In the genomic region with DNA sequence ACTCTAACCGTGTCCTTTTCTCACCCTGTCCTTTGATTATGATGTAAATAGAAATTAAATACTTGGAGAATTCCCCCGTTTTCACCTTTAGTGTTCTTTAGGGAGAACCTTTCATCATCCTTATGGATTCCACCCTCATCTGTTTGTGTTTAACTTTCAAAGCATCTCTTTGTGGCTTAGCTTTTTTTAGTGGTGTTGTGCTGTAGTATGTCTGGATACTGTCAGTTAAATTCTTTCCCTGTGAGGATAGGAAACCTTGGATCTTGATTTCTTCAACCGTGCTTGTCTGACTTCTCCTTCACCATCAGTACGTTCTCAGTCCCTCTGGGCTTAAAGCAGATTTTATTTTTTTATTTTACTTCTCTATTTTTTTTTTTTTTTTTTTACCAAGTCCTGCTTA, we compare ENCODE assay signal across 20 cellular contexts. TPM values are rescaled to one million over a fixed set of nuclear protein-coding genes. Genes with fewer than 3 reads are reported as not detected.
DNase-seq lines count a peak whose midpoint lies in the region; ATAC-seq and TF ChIP-seq lines count a peak whose summit lies in the region.
"Had no signal": no experiment of that assay in that cellular context is flagged by ENCODE, and none has a peak within 500 bp of the region (broad histone marks: within the 10 kb centered on the region; RNA-seq: fewer than 3 reads in every experiment).

No MANE protein-coding gene starts in this region.

- H3K4me1 ChIP-seq in skeletal muscle tissue (ENCODE audit: control insufficient read depth in 3 of 3, insufficient read depth in 3 of 3, low read length in 3 of 3) (peaks cover 32 to 50% (median 37%) of the 10 kb centered on the region in 3 donors), lower lobe of right lung (peaks cover 52% of the 10 kb centered on the region)

- intact Hi-C loops in lower lobe of right lung (cut with DNase I): no loop called here

- no peak for ATAC-seq in activated naive CD4-positive, alpha-beta T cell treated with anti-CD3 and anti-CD28 coated beads, Interleukin-2, amount 50 U/mL, for 72 hours
- ATAC-seq in lower lobe of right lung (no peak), GM18870 (IDR thresholded peaks at IDR 0.05; ENCODE audit: unreplicated experiment) (no peak)
- ATAC-seq: activated CD4-positive, CD25-positive, alpha-beta regulatory T cell treated with anti-CD3 and anti-CD28 coated beads, Interleukin-2, amount 50 U/mL, for 24 hours; mucosa of descending colon; Right ventricle myocardium inferior had no signal

- H3K27ac ChIP-seq in SK-N-MC: peak overlapping the region; percentile 61; the same call in 1 of the 2 replicates
- peak overlapping the region; percentile 15 for H3K27ac ChIP-seq in skeletal muscle tissue (ENCODE audit: low read depth, low read length)
- no peak overlapping the region for H3K27ac ChIP-seq in lower lobe of right lung

- H3K36me3 Mint-ChIP-seq in activated naive CD4-positive, alpha-beta T cell treated with anti-CD3 and anti-CD28 coated beads, Interleukin-2, amount 50 U/mL, for 24 hours: peaks cover 15% of the 10 kb centered on the region
- peaks cover 0 to 41% of the 10 kb centered on the region in 2 donors for H3K36me3 Mint-ChIP-seq in activated naive CD4-positive, alpha-beta T cell treated with anti-CD3 and anti-CD28 coated beads, Interleukin-2, amount 50 U/mL, for 72 hours

- H3K4me1 Mint-ChIP-seq in activated naive CD4-positive, alpha-beta T cell treated with anti-CD3 and anti-CD28 coated beads, Interleukin-2, amount 50 U/mL, for 24 hours: peaks cover 81% of the 10 kb centered on the region

- H3K27me3 ChIP-seq in skeletal muscle tissue (ENCODE audit: control insufficient read depth in 3 of 3, insufficient read depth in 3 of 3, low read length in 3 of 3) (no peaks in the 10 kb centered on the region), lower lobe of right lung (ENCODE audit: low read depth) (no peaks in the 10 kb centered on the region)
- H3K27me3 ChIP-seq: uterus had no signal

- H3K27me3 Mint-ChIP-seq in activated naive CD4-positive, alpha-beta T cell treated with anti-CD3 and anti-CD28 coated beads, Interleukin-2, amount 50 U/mL, for 24 hours: no peaks in the 10 kb centered on the region

- peak overlapping the region; percentile 14 for H3K27ac Mint-ChIP-seq in activated naive CD4-positive, alpha-beta T cell treated with anti-CD3 and anti-CD28 coated beads, Interleukin-2, amount 50 U/mL, for 24 hours
- H3K27ac Mint-ChIP-seq in activated naive CD4-positive, alpha-beta T cell treated with anti-CD3 and anti-CD28 coated beads, Interleukin-2, amount 50 U/mL, for 72 hours: no peak overlapping the region
- H3K27ac Mint-ChIP-seq: T-helper 2 cell treated with Interferon-gamma antibody and Interleukin-4, amounts not matched to agents 5 μg/mL and 100 μg/mL, for 36 hours had no signal

- no peak for TF ChIP-seq CTCF in fibroblast of the aortic adventitia (IDR thresholded peaks at IDR 0.05; ENCODE audit: insufficient read depth, low read length)
- no peak for TF ChIP-seq CTCF in lower lobe of right lung (IDR thresholded peaks at IDR 0.05)

- H3K4me3 Mint-ChIP-seq in activated naive CD4-positive, alpha-beta T cell treated with anti-CD3 and anti-CD28 coated beads, Interleukin-2, amount 50 U/mL, for 24 hours: no peak overlapping the region
- H3K4me3 Mint-ChIP-seq: T-helper 2 cell treated with Interferon-gamma antibody and Interleukin-4, amounts not matched to agents 5 μg/mL and 100 μg/mL, for 36 hours had no signal

- H3K9ac ChIP-seq in SK-N-MC (ENCODE audit: insufficient read length) (no peak overlapping the region), skeletal muscle tissue (ENCODE audit: low read depth in 1 of 3, low read length in 3 of 3) (no peak overlapping the region)

- H3K9me3 ChIP-seq in SK-N-MC (ENCODE audit: low read depth, low read length) (no peaks in the 10 kb centered on the region), skeletal muscle tissue (ENCODE audit: control insufficient read depth in 3 of 3, low read length in 3 of 3) (no peaks in the 10 kb centered on the region), lower lobe of right lung (no peaks in the 10 kb centered on the region)
- H3K9me3 ChIP-seq: mucosa of descending colon, uterus had no signal

- no peak for DNase-seq in activated naive CD4-positive, alpha-beta T cell treated with anti-CD3 and anti-CD28 coated beads, Interleukin-2, amount 50 U/mL, for 72 hours (ENCODE audit: low spot score in 2 of 2)
- DNase-seq in SK-N-MC (ENCODE audit: low read depth, low spot score) (no peak), fibroblast of the aortic adventitia (ENCODE audit: low read depth) (peak; percentile 62), lower lobe of right lung (no peak)
- DNase-seq in activated CD4-positive, alpha-beta T cell treated with anti-CD3 and anti-CD28 coated beads, Interleukin-2, amount 50 U/mL, for 4 hours: no peak
- DNase-seq: activated CD8-positive, alpha-beta memory T cell treated with anti-CD3 and anti-CD28 coated beads, Interleukin-2, amount 50 U/mL, for 4 hours; activated naive CD4-positive, alpha-beta T cell treated with anti-CD3 and anti-CD28 coated beads, Interleukin-2, amount 50 U/mL, for 16 hours; GDM1; left cardiac atrium; mucosa of descending colon; NCI-H187 treated with DMSO at 0.1 percent for 48 hours; NCI-H446; stimulated activated CD4-positive, alpha-beta T cell treated with anti-CD3 and anti-CD28 coated beads, Interleukin-15, amount 100 ng/mL, for 24 hours; uterus had no signal

- H3K36me3 ChIP-seq in SK-N-MC (ENCODE audit: insufficient read depth, low read length): peaks cover 25% of the 10 kb centered on the region
- no peaks in the 10 kb centered on the region for H3K36me3 ChIP-seq in skeletal muscle tissue (ENCODE audit: control insufficient read depth in 3 of 3, insufficient read depth in 3 of 3, low read length in 3 of 3)
- no peaks in the 10 kb centered on the region for H3K36me3 ChIP-seq in lower lobe of right lung
- H3K36me3 ChIP-seq: uterus had no signal

- H3K4me3 ChIP-seq in SK-N-MC (no peak overlapping the region), fibroblast of the aortic adventitia (ENCODE audit: low read depth, low read length) (no peak overlapping the region), skeletal muscle tissue (ENCODE audit: low read length in 3 of 3) (no peak overlapping the region), lower lobe of right lung (no peak overlapping the region)
- H3K4me3 ChIP-seq: mucosa of descending colon, uterus had no signal

- no peaks in the 10 kb centered on the region for H3K9me3 Mint-ChIP-seq in activated naive CD4-positive, alpha-beta T cell treated with anti-CD3 and anti-CD28 coated beads, Interleukin-2, amount 50 U/mL, for 24 hours
- no peaks in the 10 kb centered on the region for H3K9me3 Mint-ChIP-seq in activated naive CD4-positive, alpha-beta T cell treated with anti-CD3 and anti-CD28 coated beads, Interleukin-2, amount 50 U/mL, for 72 hours
- H3K9me3 Mint-ChIP-seq: T-helper 2 cell treated with Interferon-gamma antibody and Interleukin-4, amounts not matched to agents 5 μg/mL and 100 μg/mL, for 36 hours had no signal

RNA-seq across cellular contexts. Expression of gene PPP6R3, which starts 48.6 kb away (rescaled TPM):
- 100 to 1,000 TPM; 118 to 149 TPM for total RNA-seq in activated naive CD4-positive, alpha-beta T cell treated with anti-CD3 and anti-CD28 coated beads, Interleukin-2, amount 50 U/mL, for 72 hours
- total RNA-seq in fibroblast of the aortic adventitia (ENCODE audit: low replicate concordance): 98.2 and 119 TPM in 2 replicates
- total RNA-seq in skeletal muscle tissue: 103 TPM
- total RNA-seq in lower lobe of right lung: 98.0 TPM
